In genomic region chr12:89468648-89469326, GRCh38 we compare ENCODE assay signal across 10 cellular contexts. TPM values are rescaled to one million over a fixed set of nuclear protein-coding genes. Genes with fewer than 3 reads are reported as not detected.
A peak's percentile ranks its signal among the peaks of the same experiment; 100 is the strongest.
DNase-seq lines count a peak whose midpoint lies in the region; ATAC-seq, FAIRE-seq and TF ChIP-seq lines count a peak whose summit lies in the region.
"Had no signal": no experiment of that assay in that cellular context is flagged by ENCODE, and none has a peak within 500 bp of the region (broad histone marks: within the 10 kb centered on the region; RNA-seq: fewer than 3 reads in every experiment).

No MANE protein-coding gene starts in this region.

- H3K27me3 ChIP-seq in BLaER1 = no peaks in the 10 kb centered on the region
- no peaks in the 10 kb centered on the region for H3K27me3 ChIP-seq in suprapubic skin

- peak overlapping the region; percentile 39 for H3K4me3 Mint-ChIP-seq in activated B cell treated with CpG ODN at 0.5 μM for 24 hours

- H3K36me3 ChIP-seq in BLaER1 = peaks cover 17% of the 10 kb centered on the region; the same call in 1 of the 2 replicates
- H3K36me3 ChIP-seq in suprapubic skin = no peaks in the 10 kb centered on the region

- TF ChIP-seq POLR2A in suprapubic skin (IDR thresholded peaks at IDR 0.05) = no peak

- H3K4me3 ChIP-seq in BLaER1 (no peak overlapping the region), suprapubic skin (no peak overlapping the region)

- no peaks in the 10 kb centered on the region for H3K9me3 Mint-ChIP-seq in activated B cell treated with CpG ODN at 0.5 μM for 24 hours

- CTCF ChIA-PET in activated B cell treated with CpG ODN at 0.5 μM for 24 hours (lab: Charles Lee) = interaction anchor here (1.1 to 6.3 kb wide), 2 partner anchors 53 to 450 kb away, joined by 3 to 40 read pairs; no protein-coding TSS in a partner anchor

- ATAC-seq in GM19035 (IDR thresholded peaks at IDR 0.05; ENCODE audit: unreplicated experiment) (peak; percentile 89), HG03064 (IDR thresholded peaks at IDR 0.05; ENCODE audit: low read depth, unreplicated experiment) (peak; percentile 93), activated B cell treated with CpG ODN at 0.5 μM for 24 hours (ENCODE audit: low read depth) (peak; percentile 67)

- H3K4me1 Mint-ChIP-seq in activated B cell treated with CpG ODN at 0.5 μM for 24 hours = peaks cover 44% of the 10 kb centered on the region

- no peak for DNase-seq in activated B cell treated with CpG ODN at 0.5 μM for 24 hours
- no peak for DNase-seq in amniotic stem cell (lab: John Stamatoyannopoulos, UW)
- no peak for DNase-seq in suprapubic skin (ENCODE audit: low spot score in 2 of 2)
- DNase-seq in HTR-8/SVneo (ENCODE audit: insufficient read length, low spot score) = no peak
- DNase-seq in AG08396 (ENCODE audit: low spot score) = no peak
- DNase-seq: DMS153, NCI-H524 treated with DMSO at 0.1 percent for 48 hours had no signal

- no peaks in the 10 kb centered on the region for H3K9me3 ChIP-seq in BLaER1
- H3K9me3 ChIP-seq in suprapubic skin = no peaks in the 10 kb centered on the region

- POLR2A ChIA-PET in activated B cell treated with CpG ODN at 0.5 μM for 24 hours (lab: Charles Lee) = interaction anchor here (0.6 kb wide), 1 partner anchor 58 kb away, joined by 3 read pairs; no protein-coding TSS in a partner anchor

- peak overlapping the region; percentile 70 for H3K4me2 ChIP-seq in BLaER1

- intact Hi-C loops in activated B cell treated with CpG ODN at 0.5 μM for 24 hours (cut with micrococcal nuclease) = loop anchor here (2.0 to 5.0 kb wide), 2 partner anchors 302 to 1384 kb away; no protein-coding TSS in a partner anchor

- H3K27me3 Mint-ChIP-seq in activated B cell treated with CpG ODN at 0.5 μM for 24 hours = no peaks in the 10 kb centered on the region

- WGBS in suprapubic skin = 88% methylated on average over 4 of the region's 4 CpGs

- H3K27ac Mint-ChIP-seq in activated B cell treated with CpG ODN at 0.5 μM for 24 hours = peak overlapping the region; percentile 81

- no peak overlapping the region; the same call in 1 of the 2 replicates for H3K27ac ChIP-seq in BLaER1
- no peak overlapping the region for H3K27ac ChIP-seq in suprapubic skin

- TF ChIP-seq CTCF in activated B cell treated with CpG ODN at 0.5 μM for 24 hours (IDR thresholded peaks at IDR 0.05) (no peak), suprapubic skin (IDR thresholded peaks at IDR 0.05) (no peak)

- FAIRE-seq in HTR-8/SVneo (lab: Jason Lieb, UNC) = no peak

- peaks cover 14% of the 10 kb centered on the region for H3K36me3 Mint-ChIP-seq in activated B cell treated with CpG ODN at 0.5 μM for 24 hours (ENCODE audit: low read depth)

- H4K20me1 ChIP-seq in BLaER1 = no peaks in the 10 kb centered on the region

- 0 out of 2 replicates have a peak overlapping the region, but pooled peaks have one; percentile 46 for H3K9ac ChIP-seq in BLaER1

- TF ChIP-seq EP300 in suprapubic skin (IDR thresholded peaks at IDR 0.05) = no peak

- H3K4me1 ChIP-seq in BLaER1 = peaks cover 19% of the 10 kb centered on the region
- no peaks in the 10 kb centered on the region for H3K4me1 ChIP-seq in suprapubic skin

RNA-seq across cellular contexts. Expression of gene GALNT4, which starts 55.8 kb away (rescaled TPM):
- 6.2 and 6.3 TPM in 2 replicates for total RNA-seq in activated B cell treated with CpG ODN at 0.5 μM for 24 hours
- total RNA-seq in suprapubic skin = 1 to 10 TPM; 3.9 to 5.6 (median 4.9) TPM

RNA-seq across cellular contexts. Expression of gene POC1B, which starts 57.1 kb away (rescaled TPM):
- total RNA-seq in activated B cell treated with CpG ODN at 0.5 μM for 24 hours (21.7 and 27.3 TPM in 2 replicates), suprapubic skin (10 to 100 TPM; 11.3 to 28.2 (median 13.4) TPM)
